ENCODE assay signal across 2 cellular contexts in the genomic region with DNA sequence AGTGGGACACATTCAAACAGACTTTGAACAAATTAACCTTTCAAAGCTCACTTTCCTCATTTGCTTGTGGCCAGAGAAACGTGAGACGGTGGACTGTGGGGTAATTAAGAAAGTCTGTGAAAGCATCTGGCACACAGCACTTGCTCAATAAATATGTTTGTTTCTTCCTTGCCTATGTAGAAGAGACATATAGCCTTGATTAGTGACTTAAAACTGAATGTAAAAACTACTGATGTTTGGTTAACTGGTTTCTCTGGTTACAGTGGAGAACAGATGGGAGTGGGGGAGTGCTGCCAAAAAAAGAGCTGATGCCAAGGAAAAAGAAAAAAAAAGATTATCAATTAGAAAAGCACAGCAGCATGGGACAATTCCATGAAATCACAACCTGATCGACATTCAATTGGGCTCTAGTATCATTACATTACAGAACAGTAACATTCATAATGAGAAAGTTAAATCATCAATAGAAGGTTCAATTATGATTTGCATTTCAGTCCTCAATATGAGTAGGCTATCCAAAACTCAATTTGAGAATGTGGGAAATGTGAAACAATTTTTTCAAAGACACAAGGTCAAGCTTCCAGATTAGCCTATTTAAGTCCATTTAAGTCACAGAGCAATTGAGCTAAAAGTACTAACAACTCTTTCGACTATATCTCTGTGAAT.
TF ChIP-seq lines count a peak whose summit lies in the region.

No MANE protein-coding gene starts in this region.

TF ChIP-seq in HEK293, 187 proteins besides CTCF, POLR2A, EP300 and RAD21 (continued from another document and continues in another):
- TF ChIP-seq, protein P1, sequence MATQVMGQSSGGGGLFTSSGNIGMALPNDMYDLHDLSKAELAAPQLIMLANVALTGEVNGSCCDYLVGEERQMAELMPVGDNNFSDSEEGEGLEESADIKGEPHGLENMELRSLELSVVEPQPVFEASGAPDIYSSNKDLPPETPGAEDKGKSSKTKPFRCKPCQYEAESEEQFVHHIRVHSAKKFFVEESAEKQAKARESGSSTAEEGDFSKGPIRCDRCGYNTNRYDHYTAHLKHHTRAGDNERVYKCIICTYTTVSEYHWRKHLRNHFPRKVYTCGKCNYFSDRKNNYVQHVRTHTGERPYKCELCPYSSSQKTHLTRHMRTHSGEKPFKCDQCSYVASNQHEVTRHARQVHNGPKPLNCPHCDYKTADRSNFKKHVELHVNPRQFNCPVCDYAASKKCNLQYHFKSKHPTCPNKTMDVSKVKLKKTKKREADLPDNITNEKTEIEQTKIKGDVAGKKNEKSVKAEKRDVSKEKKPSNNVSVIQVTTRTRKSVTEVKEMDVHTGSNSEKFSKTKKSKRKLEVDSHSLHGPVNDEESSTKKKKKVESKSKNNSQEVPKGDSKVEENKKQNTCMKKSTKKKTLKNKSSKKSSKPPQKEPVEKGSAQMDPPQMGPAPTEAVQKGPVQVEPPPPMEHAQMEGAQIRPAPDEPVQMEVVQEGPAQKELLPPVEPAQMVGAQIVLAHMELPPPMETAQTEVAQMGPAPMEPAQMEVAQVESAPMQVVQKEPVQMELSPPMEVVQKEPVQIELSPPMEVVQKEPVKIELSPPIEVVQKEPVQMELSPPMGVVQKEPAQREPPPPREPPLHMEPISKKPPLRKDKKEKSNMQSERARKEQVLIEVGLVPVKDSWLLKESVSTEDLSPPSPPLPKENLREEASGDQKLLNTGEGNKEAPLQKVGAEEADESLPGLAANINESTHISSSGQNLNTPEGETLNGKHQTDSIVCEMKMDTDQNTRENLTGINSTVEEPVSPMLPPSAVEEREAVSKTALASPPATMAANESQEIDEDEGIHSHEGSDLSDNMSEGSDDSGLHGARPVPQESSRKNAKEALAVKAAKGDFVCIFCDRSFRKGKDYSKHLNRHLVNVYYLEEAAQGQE (tag by site-specific recombination; IDR thresholded peaks at IDR 0.05): no peak
- TF ChIP-seq ZNF571 (tag by site-specific recombination; IDR thresholded peaks at IDR 0.05) (no peak), ZNF791 (tag by site-specific recombination; IDR thresholded peaks at IDR 0.05) (no peak), ZNF768 (tag by site-specific recombination; IDR thresholded peaks at IDR 0.05) (no peak), ZNF664 (tag by site-specific recombination; IDR thresholded peaks at IDR 0.05) (peak; percentile 70), ZNF776 (tag by site-specific recombination; IDR thresholded peaks at IDR 0.05; ENCODE audit: borderline replicate concordance) (no peak), OSR2 (tag by site-specific recombination; IDR thresholded peaks at IDR 0.05) (no peak), ZNF654 (tag by site-specific recombination; IDR thresholded peaks at IDR 0.05; ENCODE audit: low read depth) (no peak), ZNF223 (tag by site-specific recombination; IDR thresholded peaks at IDR 0.05) (no peak), WT1 (tag by site-specific recombination; IDR thresholded peaks at IDR 0.05) (no peak), ZNF423 (tag by site-specific recombination; IDR thresholded peaks at IDR 0.05) (no peak)
- TF ChIP-seq, protein P2, sequence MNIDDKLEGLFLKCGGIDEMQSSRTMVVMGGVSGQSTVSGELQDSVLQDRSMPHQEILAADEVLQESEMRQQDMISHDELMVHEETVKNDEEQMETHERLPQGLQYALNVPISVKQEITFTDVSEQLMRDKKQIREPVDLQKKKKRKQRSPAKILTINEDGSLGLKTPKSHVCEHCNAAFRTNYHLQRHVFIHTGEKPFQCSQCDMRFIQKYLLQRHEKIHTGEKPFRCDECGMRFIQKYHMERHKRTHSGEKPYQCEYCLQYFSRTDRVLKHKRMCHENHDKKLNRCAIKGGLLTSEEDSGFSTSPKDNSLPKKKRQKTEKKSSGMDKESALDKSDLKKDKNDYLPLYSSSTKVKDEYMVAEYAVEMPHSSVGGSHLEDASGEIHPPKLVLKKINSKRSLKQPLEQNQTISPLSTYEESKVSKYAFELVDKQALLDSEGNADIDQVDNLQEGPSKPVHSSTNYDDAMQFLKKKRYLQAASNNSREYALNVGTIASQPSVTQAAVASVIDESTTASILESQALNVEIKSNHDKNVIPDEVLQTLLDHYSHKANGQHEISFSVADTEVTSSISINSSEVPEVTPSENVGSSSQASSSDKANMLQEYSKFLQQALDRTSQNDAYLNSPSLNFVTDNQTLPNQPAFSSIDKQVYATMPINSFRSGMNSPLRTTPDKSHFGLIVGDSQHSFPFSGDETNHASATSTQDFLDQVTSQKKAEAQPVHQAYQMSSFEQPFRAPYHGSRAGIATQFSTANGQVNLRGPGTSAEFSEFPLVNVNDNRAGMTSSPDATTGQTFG (tag by site-specific recombination; IDR thresholded peaks at IDR 0.05; ENCODE audit: borderline replicate concordance): no peak
- TF ChIP-seq, protein P3, sequence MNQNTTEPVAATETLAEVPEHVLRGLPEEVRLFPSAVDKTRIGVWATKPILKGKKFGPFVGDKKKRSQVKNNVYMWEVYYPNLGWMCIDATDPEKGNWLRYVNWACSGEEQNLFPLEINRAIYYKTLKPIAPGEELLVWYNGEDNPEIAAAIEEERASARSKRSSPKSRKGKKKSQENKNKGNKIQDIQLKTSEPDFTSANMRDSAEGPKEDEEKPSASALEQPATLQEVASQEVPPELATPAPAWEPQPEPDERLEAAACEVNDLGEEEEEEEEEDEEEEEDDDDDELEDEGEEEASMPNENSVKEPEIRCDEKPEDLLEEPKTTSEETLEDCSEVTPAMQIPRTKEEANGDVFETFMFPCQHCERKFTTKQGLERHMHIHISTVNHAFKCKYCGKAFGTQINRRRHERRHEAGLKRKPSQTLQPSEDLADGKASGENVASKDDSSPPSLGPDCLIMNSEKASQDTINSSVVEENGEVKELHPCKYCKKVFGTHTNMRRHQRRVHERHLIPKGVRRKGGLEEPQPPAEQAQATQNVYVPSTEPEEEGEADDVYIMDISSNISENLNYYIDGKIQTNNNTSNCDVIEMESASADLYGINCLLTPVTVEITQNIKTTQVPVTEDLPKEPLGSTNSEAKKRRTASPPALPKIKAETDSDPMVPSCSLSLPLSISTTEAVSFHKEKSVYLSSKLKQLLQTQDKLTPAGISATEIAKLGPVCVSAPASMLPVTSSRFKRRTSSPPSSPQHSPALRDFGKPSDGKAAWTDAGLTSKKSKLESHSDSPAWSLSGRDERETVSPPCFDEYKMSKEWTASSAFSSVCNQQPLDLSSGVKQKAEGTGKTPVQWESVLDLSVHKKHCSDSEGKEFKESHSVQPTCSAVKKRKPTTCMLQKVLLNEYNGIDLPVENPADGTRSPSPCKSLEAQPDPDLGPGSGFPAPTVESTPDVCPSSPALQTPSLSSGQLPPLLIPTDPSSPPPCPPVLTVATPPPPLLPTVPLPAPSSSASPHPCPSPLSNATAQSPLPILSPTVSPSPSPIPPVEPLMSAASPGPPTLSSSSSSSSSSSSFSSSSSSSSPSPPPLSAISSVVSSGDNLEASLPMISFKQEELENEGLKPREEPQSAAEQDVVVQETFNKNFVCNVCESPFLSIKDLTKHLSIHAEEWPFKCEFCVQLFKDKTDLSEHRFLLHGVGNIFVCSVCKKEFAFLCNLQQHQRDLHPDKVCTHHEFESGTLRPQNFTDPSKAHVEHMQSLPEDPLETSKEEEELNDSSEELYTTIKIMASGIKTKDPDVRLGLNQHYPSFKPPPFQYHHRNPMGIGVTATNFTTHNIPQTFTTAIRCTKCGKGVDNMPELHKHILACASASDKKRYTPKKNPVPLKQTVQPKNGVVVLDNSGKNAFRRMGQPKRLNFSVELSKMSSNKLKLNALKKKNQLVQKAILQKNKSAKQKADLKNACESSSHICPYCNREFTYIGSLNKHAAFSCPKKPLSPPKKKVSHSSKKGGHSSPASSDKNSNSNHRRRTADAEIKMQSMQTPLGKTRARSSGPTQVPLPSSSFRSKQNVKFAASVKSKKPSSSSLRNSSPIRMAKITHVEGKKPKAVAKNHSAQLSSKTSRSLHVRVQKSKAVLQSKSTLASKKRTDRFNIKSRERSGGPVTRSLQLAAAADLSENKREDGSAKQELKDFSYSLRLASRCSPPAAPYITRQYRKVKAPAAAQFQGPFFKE (tag by site-specific recombination; IDR thresholded peaks at IDR 0.05; ENCODE audit: borderline replicate concordance): no peak

TF ChIP-seq in WTC11, 78 proteins besides CTCF, POLR2A, EP300 and RAD21 (continued from another document):
- TF ChIP-seq OVOL2 (CRISPR knock-in tag; IDR thresholded peaks at IDR 0.05; ENCODE audit: borderline replicate concordance) (no peak), ZNF121 (CRISPR knock-in tag; IDR thresholded peaks at IDR 0.05) (no peak)
TF ChIP-seq in WTC11: peak in this region for 0.
